Comparison of ENCODE assay signal across 1 cellular context in the genomic region with DNA sequence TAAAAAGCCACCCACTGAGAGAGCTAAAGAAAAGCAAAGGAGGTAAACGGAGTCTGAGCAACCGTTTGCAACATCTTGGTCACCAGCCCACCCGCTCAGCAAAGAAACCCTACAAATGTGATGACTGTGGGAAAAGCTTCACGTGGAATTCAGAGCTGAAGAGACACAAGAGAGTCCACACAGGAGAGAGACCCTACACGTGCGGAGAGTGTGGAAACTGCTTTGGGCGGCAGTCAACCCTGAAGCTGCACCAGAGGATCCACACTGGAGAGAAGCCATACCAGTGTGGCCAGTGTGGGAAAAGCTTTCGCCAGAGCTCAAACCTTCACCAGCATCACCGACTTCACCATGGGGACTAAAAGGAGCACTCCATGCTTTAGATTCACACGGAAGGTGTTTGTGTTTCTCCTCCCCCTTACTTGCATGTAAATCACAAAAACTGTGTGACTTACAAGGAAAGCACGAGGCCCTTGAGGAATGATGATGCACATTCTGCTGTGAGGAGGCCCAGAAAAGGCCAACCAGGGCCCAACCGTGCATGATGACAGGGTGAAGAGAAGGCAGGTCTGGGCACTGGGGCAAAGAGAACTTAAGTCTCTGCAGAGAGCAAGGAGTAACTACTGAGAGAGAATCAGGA.
TF ChIP-seq lines count a peak whose summit lies in the region.

No MANE protein-coding gene starts in this region.

TF ChIP-seq in K562, 482 proteins besides CTCF, POLR2A, EP300 and RAD21 (continued from another document and continues in another):
- TF ChIP-seq, protein P1, sequence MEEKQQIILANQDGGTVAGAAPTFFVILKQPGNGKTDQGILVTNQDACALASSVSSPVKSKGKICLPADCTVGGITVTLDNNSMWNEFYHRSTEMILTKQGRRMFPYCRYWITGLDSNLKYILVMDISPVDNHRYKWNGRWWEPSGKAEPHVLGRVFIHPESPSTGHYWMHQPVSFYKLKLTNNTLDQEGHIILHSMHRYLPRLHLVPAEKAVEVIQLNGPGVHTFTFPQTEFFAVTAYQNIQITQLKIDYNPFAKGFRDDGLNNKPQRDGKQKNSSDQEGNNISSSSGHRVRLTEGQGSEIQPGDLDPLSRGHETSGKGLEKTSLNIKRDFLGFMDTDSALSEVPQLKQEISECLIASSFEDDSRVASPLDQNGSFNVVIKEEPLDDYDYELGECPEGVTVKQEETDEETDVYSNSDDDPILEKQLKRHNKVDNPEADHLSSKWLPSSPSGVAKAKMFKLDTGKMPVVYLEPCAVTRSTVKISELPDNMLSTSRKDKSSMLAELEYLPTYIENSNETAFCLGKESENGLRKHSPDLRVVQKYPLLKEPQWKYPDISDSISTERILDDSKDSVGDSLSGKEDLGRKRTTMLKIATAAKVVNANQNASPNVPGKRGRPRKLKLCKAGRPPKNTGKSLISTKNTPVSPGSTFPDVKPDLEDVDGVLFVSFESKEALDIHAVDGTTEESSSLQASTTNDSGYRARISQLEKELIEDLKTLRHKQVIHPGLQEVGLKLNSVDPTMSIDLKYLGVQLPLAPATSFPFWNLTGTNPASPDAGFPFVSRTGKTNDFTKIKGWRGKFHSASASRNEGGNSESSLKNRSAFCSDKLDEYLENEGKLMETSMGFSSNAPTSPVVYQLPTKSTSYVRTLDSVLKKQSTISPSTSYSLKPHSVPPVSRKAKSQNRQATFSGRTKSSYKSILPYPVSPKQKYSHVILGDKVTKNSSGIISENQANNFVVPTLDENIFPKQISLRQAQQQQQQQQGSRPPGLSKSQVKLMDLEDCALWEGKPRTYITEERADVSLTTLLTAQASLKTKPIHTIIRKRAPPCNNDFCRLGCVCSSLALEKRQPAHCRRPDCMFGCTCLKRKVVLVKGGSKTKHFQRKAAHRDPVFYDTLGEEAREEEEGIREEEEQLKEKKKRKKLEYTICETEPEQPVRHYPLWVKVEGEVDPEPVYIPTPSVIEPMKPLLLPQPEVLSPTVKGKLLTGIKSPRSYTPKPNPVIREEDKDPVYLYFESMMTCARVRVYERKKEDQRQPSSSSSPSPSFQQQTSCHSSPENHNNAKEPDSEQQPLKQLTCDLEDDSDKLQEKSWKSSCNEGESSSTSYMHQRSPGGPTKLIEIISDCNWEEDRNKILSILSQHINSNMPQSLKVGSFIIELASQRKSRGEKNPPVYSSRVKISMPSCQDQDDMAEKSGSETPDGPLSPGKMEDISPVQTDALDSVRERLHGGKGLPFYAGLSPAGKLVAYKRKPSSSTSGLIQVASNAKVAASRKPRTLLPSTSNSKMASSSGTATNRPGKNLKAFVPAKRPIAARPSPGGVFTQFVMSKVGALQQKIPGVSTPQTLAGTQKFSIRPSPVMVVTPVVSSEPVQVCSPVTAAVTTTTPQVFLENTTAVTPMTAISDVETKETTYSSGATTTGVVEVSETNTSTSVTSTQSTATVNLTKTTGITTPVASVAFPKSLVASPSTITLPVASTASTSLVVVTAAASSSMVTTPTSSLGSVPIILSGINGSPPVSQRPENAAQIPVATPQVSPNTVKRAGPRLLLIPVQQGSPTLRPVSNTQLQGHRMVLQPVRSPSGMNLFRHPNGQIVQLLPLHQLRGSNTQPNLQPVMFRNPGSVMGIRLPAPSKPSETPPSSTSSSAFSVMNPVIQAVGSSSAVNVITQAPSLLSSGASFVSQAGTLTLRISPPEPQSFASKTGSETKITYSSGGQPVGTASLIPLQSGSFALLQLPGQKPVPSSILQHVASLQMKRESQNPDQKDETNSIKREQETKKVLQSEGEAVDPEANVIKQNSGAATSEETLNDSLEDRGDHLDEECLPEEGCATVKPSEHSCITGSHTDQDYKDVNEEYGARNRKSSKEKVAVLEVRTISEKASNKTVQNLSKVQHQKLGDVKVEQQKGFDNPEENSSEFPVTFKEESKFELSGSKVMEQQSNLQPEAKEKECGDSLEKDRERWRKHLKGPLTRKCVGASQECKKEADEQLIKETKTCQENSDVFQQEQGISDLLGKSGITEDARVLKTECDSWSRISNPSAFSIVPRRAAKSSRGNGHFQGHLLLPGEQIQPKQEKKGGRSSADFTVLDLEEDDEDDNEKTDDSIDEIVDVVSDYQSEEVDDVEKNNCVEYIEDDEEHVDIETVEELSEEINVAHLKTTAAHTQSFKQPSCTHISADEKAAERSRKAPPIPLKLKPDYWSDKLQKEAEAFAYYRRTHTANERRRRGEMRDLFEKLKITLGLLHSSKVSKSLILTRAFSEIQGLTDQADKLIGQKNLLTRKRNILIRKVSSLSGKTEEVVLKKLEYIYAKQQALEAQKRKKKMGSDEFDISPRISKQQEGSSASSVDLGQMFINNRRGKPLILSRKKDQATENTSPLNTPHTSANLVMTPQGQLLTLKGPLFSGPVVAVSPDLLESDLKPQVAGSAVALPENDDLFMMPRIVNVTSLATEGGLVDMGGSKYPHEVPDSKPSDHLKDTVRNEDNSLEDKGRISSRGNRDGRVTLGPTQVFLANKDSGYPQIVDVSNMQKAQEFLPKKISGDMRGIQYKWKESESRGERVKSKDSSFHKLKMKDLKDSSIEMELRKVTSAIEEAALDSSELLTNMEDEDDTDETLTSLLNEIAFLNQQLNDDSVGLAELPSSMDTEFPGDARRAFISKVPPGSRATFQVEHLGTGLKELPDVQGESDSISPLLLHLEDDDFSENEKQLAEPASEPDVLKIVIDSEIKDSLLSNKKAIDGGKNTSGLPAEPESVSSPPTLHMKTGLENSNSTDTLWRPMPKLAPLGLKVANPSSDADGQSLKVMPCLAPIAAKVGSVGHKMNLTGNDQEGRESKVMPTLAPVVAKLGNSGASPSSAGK (IDR thresholded peaks at IDR 0.05), result no peak
- TF ChIP-seq KAT8 (IDR thresholded peaks at IDR 0.05; ENCODE audit: low read depth) (no peak), ZEB2 (IDR thresholded peaks at IDR 0.05) (peak; percentile 72), CBFA2T2 (conservative IDR thresholded peaks at IDR 0.05) (no peak), ZKSCAN3 (CRISPR knock-in tag; IDR thresholded peaks at IDR 0.05) (no peak), PHF8 (IDR thresholded peaks at IDR 0.05; ENCODE audit: borderline replicate concordance, low read length) (no peak), CCAR2 (IDR thresholded peaks at IDR 0.05; ENCODE audit: low read depth, low read length) (no peak), NCOR1 (IDR thresholded peaks at IDR 0.05) (no peak), ZHX1 (conservative IDR thresholded peaks at IDR 0.05; ENCODE audit: low read length) (no peak), GATA2 (CRISPR knock-in tag; IDR thresholded peaks at IDR 0.05) (no peak), E2F4 (CRISPR knock-in tag; IDR thresholded peaks at IDR 0.05; ENCODE audit: low read depth) (no peak), L3MBTL2 (IDR thresholded peaks at IDR 0.05) (no peak), CEBPZ (IDR thresholded peaks at IDR 0.05; ENCODE audit: borderline replicate concordance, low read depth, low read length) (no peak), CUX1 (CRISPR knock-in tag; IDR thresholded peaks at IDR 0.05) (no peak)
- TF ChIP-seq, protein P2, sequence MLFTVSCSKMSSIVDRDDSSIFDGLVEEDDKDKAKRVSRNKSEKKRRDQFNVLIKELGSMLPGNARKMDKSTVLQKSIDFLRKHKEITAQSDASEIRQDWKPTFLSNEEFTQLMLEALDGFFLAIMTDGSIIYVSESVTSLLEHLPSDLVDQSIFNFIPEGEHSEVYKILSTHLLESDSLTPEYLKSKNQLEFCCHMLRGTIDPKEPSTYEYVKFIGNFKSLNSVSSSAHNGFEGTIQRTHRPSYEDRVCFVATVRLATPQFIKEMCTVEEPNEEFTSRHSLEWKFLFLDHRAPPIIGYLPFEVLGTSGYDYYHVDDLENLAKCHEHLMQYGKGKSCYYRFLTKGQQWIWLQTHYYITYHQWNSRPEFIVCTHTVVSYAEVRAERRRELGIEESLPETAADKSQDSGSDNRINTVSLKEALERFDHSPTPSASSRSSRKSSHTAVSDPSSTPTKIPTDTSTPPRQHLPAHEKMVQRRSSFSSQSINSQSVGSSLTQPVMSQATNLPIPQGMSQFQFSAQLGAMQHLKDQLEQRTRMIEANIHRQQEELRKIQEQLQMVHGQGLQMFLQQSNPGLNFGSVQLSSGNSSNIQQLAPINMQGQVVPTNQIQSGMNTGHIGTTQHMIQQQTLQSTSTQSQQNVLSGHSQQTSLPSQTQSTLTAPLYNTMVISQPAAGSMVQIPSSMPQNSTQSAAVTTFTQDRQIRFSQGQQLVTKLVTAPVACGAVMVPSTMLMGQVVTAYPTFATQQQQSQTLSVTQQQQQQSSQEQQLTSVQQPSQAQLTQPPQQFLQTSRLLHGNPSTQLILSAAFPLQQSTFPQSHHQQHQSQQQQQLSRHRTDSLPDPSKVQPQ (CRISPR knock-in tag; IDR thresholded peaks at IDR 0.05; ENCODE audit: borderline replicate concordance), result no peak
- TF ChIP-seq, protein P3, sequence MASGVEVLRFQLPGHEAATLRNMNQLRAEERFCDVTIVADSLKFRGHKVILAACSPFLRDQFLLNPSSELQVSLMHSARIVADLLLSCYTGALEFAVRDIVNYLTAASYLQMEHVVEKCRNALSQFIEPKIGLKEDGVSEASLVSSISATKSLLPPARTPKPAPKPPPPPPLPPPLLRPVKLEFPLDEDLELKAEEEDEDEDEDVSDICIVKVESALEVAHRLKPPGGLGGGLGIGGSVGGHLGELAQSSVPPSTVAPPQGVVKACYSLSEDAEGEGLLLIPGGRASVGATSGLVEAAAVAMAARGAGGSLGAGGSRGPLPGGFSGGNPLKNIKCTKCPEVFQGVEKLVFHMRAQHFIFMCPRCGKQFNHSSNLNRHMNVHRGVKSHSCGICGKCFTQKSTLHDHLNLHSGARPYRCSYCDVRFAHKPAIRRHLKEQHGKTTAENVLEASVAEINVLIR (CRISPR knock-in tag; IDR thresholded peaks at IDR 0.05), result no peak
